ENCODE assay signal across 11 cellular contexts in the genomic region with DNA sequence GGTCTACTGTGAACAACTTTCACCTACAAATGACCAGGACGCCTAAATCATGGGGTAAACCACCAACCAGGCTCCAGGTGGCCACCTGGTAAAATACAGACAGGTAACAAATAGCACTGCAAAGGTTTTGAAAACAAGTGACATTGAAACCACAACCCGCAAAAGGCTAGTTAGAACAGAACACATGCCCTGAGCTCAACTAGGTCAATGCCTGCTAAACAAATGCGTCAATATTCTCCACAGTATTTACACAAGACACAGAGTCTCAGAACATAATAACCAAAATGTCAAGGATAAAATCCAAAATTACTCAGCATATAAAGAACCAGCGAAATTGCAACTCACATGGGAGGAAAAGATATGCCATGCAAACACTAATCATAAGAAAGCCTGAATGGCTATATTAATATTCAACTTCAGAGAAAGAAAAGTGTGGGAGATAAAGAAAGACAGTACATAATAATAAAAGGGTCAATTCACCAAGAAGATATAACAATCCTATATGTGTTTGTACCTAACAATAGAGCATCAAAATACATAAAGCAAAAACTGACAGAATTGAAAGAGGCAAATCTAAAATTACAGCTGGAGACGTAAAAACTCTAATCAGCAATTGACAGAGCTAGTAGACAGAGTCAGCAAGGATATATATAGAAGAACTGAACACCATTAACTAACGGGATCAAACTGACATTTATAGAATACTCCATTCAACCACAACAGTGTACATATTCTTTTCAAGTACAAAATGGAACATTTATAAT. TPM values are rescaled to one million over a fixed set of nuclear protein-coding genes. Genes with fewer than 3 reads are reported as not detected.
DNase-seq lines count a peak whose midpoint lies in the region; ATAC-seq lines count a peak whose summit lies in the region.
"Had no signal": no experiment of that assay in that cellular context is flagged by ENCODE, and none has a peak within 500 bp of the region (broad histone marks: within the 10 kb centered on the region; RNA-seq: fewer than 3 reads in every experiment).

No MANE protein-coding gene starts in this region.

- ATAC-seq in left lobe of liver (peak; percentile 75), GM19351 (IDR thresholded peaks at IDR 0.05; ENCODE audit: unreplicated experiment) (no peak)

- peak; percentile 76 for DNase-seq in NCI-H2107 treated with DMSO at 0.1 percent for 48 hours (lab: John Stamatoyannopoulos, UW; ENCODE audit: unreplicated experiment)
- DNase-seq in left lobe of liver (ENCODE audit: low spot score): peak; percentile 67
- DNase-seq in stromal cell of bone marrow (ENCODE audit: low read depth): peak; percentile 62
- no peak for DNase-seq in SW 1271 (lab: John Stamatoyannopoulos, UW)
- no peak for DNase-seq in NCI-H345 (lab: John Stamatoyannopoulos, UW)
- DNase-seq in superior temporal gyrus (ENCODE audit: extremely low spot score): no peak
- DNase-seq: glutamatergic neuron; stimulated activated CD8-positive, alpha-beta memory T cell treated with anti-CD3 and anti-CD28 coated beads, Interleukin-4, amount 100 ng/mL, for 48 hours had no signal

- H3K27ac ChIP-seq in cingulate gyrus (ENCODE audit: low read depth, low read length): peak overlapping the region; percentile 30
- H3K27ac ChIP-seq: C4-2B had no signal

RNA-seq across cellular contexts. Expression of gene SMURF1, which starts 47.6 kb away (rescaled TPM):
- total RNA-seq in left lobe of liver: 13.5 TPM

Comparison
In these comparisons a context has a peak if more than half of its experiments do, and no peak if none do; other contexts are left out.
1. DNase-seq: peak in NCI-H2107 treated with DMSO at 0.1 percent for 48 hours (single experiment), left lobe of liver (single experiment) and stromal cell of bone marrow (single experiment); none in SW 1271 (0 of 2), NCI-H345 (single experiment) and superior temporal gyrus (single experiment).